In genomic region chr15:59401051-59401450, GRCh38 we compare ENCODE assay signal across 2 cellular contexts. TPM values are rescaled to one million over a fixed set of nuclear protein-coding genes. Genes with fewer than 3 reads are reported as not detected.
"Had no signal": no experiment of that assay in that cellular context is flagged by ENCODE, and none has a peak within 500 bp of the region (broad histone marks: within the 10 kb centered on the region; RNA-seq: fewer than 3 reads in every experiment).

No MANE protein-coding gene starts in this region.

RNA-seq across cellular contexts. Expression of gene FAM81A, which starts 36.9 kb away (rescaled TPM):
- total RNA-seq: activated CD4-positive, alpha-beta memory T cell treated with anti-CD3 and anti-CD28 coated beads for 36 hours; T-helper 17 cell had no signal
